In genomic region chr22:44676441-44677298, GRCh38 we compare ENCODE assay signal across 10 cellular contexts. TPM values are rescaled to one million over a fixed set of nuclear protein-coding genes. Genes with fewer than 3 reads are reported as not detected.
A peak's percentile ranks its signal among the peaks of the same experiment; 100 is the strongest.
DNase-seq lines count a peak whose midpoint lies in the region; ATAC-seq and TF ChIP-seq lines count a peak whose summit lies in the region.
"Had no signal": no experiment of that assay in that cellular context is flagged by ENCODE, and none has a peak within 500 bp of the region (broad histone marks: within the 10 kb centered on the region; RNA-seq: fewer than 3 reads in every experiment).

No MANE protein-coding gene starts in this region.

- peak overlapping the region; percentile 44 for H3K27ac Mint-ChIP-seq in activated T-cell treated with anti-CD3 and anti-CD28 coated beads, Interleukin-2, amount 50 U/mL, for 24 hours
- H3K27ac Mint-ChIP-seq in stimulated activated naive CD8-positive, alpha-beta T cell treated with anti-CD3 and anti-CD28 coated beads, Interleukin-15, amount 100 ng/mL, for 72 hours: peak overlapping the region in 1 of 2 donors; percentile 77

- ATAC-seq in SK-N-SH treated with all-trans-retinoic acid at 6 μM for 48 hours (peak; percentile 34; the same call in 2 of the 3 replicates), right cardiac atrium (peak; percentile 47 to 78)
- peak; percentile 50 for ATAC-seq in stimulated activated naive CD8-positive, alpha-beta T cell treated with anti-CD3 and anti-CD28 coated beads, Interleukin-15, amount 100 ng/mL, for 72 hours

- no peak for DNase-seq in activated T-cell treated with anti-CD3 and anti-CD28 coated beads, Interleukin-2, amount 50 U/mL, for 24 hours
- DNase-seq in activated T-cell treated with anti-CD3 and anti-CD28 coated beads for 4 hours (no peak), right cardiac atrium (peak; percentile 38 to 69 (median 61)), cerebellar nuclear complex (lab: John Stamatoyannopoulos, UW) (no peak), cerebellum (ENCODE audit: low spot score) (no peak), hippocampal formation (lab: John Stamatoyannopoulos, UW) (no peak)
- no peak for DNase-seq in stimulated activated naive CD8-positive, alpha-beta T cell treated with anti-CD3 and anti-CD28 coated beads, Interleukin-15, amount 100 ng/mL, for 72 hours
- DNase-seq: amygdala; stimulated activated naive CD4-positive, alpha-beta T cell treated with Interleukin-2 at 50 U/mL for 16 hours had no signal

- peak overlapping the region; percentile 48 for H3K4me3 Mint-ChIP-seq in activated T-cell treated with anti-CD3 and anti-CD28 coated beads, Interleukin-2, amount 50 U/mL, for 24 hours
- H3K4me3 Mint-ChIP-seq in stimulated activated naive CD8-positive, alpha-beta T cell treated with anti-CD3 and anti-CD28 coated beads, Interleukin-15, amount 100 ng/mL, for 72 hours: peak overlapping the region; percentile 68 to 78

- no peak overlapping the region for H3K4me3 ChIP-seq in right cardiac atrium (ENCODE audit: low read length)

- no peak overlapping the region for H3K27ac ChIP-seq in right cardiac atrium (ENCODE audit: low read length)

- H3K36me3 Mint-ChIP-seq in activated T-cell treated with anti-CD3 and anti-CD28 coated beads, Interleukin-2, amount 50 U/mL, for 24 hours (ENCODE audit: low read depth): no peaks in the 10 kb centered on the region

- H3K4me1 Mint-ChIP-seq in activated T-cell treated with anti-CD3 and anti-CD28 coated beads, Interleukin-2, amount 50 U/mL, for 24 hours (ENCODE audit: low read depth): peaks cover 29% of the 10 kb centered on the region
- peaks cover 73% of the 10 kb centered on the region for H3K4me1 Mint-ChIP-seq in stimulated activated naive CD8-positive, alpha-beta T cell treated with anti-CD3 and anti-CD28 coated beads, Interleukin-15, amount 100 ng/mL, for 72 hours

- H3K27me3 ChIP-seq in right cardiac atrium (ENCODE audit: control insufficient read depth, insufficient read depth): no peaks in the 10 kb centered on the region

- H3K27me3 Mint-ChIP-seq in activated T-cell treated with anti-CD3 and anti-CD28 coated beads, Interleukin-2, amount 50 U/mL, for 24 hours: no peaks in the 10 kb centered on the region
- H3K27me3 Mint-ChIP-seq in stimulated activated naive CD8-positive, alpha-beta T cell treated with anti-CD3 and anti-CD28 coated beads, Interleukin-15, amount 100 ng/mL, for 72 hours: no peaks in the 10 kb centered on the region

- no peaks in the 10 kb centered on the region for H3K9me3 ChIP-seq in right cardiac atrium (ENCODE audit: control insufficient read depth, low read length)

- H3K9me3 Mint-ChIP-seq in activated T-cell treated with anti-CD3 and anti-CD28 coated beads, Interleukin-2, amount 50 U/mL, for 24 hours: no peaks in the 10 kb centered on the region
- H3K9me3 Mint-ChIP-seq in stimulated activated naive CD8-positive, alpha-beta T cell treated with anti-CD3 and anti-CD28 coated beads, Interleukin-15, amount 100 ng/mL, for 72 hours: no peaks in the 10 kb centered on the region

- WGBS in right cardiac atrium: 32% methylated on average over 20 of the region's 20 CpGs

- intact Hi-C loops in right cardiac atrium (cut with DNase I): no loop called here

- no peaks in the 10 kb centered on the region for H3K4me1 ChIP-seq in right cardiac atrium (ENCODE audit: control insufficient read depth, insufficient read depth, low read length)

TF ChIP-seq in SK-N-SH treated with all-trans-retinoic acid at 6 μM for 48 hours, 23 proteins besides CTCF, POLR2A, EP300 and RAD21:
- TF ChIP-seq ESRRG (CRISPR knock-in tag; IDR thresholded peaks at IDR 0.05) (no peak), RARB (CRISPR knock-in tag; IDR thresholded peaks at IDR 0.05) (no peak)
- TF ChIP-seq, protein P1, sequence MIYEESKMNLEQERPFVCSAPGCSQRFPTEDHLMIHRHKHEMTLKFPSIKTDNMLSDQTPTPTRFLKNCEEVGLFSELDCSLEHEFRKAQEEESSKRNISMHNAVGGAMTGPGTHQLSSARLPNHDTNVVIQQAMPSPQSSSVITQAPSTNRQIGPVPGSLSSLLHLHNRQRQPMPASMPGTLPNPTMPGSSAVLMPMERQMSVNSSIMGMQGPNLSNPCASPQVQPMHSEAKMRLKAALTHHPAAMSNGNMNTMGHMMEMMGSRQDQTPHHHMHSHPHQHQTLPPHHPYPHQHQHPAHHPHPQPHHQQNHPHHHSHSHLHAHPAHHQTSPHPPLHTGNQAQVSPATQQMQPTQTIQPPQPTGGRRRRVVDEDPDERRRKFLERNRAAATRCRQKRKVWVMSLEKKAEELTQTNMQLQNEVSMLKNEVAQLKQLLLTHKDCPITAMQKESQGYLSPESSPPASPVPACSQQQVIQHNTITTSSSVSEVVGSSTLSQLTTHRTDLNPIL (CRISPR knock-in tag; IDR thresholded peaks at IDR 0.05; ENCODE audit: low read depth): no peak

RNA-seq across cellular contexts. Expression of gene PRR5, which starts 25.3 kb away (rescaled TPM):
- 10 to 100 TPM in 1 of 4 donors, 1 to 10 TPM in 3; 6.9 to 10.9 (median 9.5) TPM for total RNA-seq in right cardiac atrium
- 6.1 TPM for polyA plus RNA-seq in right cardiac atrium
- total RNA-seq in cerebellum: 20.8 TPM

Comparison
In these comparisons a context has a peak if more than half of its experiments do, and no peak if none do; other contexts are left out.
1. DNase-seq: peak in right cardiac atrium (3 of 3); none in activated T-cell treated with anti-CD3 and anti-CD28 coated beads, Interleukin-2, amount 50 U/mL, for 24 hours (single experiment), activated T-cell treated with anti-CD3 and anti-CD28 coated beads for 4 hours (single experiment), stimulated activated naive CD8-positive, alpha-beta T cell treated with anti-CD3 and anti-CD28 coated beads, Interleukin-15, amount 100 ng/mL, for 72 hours (0 of 2), cerebellar nuclear complex (0 of 2), cerebellum (single experiment) and hippocampal formation (0 of 2).
2. Peak in every context shown above with its lines, with median percentiles within 50 percentile points of each other: ATAC-seq.